ENCODE assay signal across 18 cellular contexts in genomic region chr15:38062679-38063078, GRCh38.
DNase-seq lines count a peak whose midpoint lies in the region; TF ChIP-seq lines count a peak whose summit lies in the region.
"Had no signal": no experiment of that assay in that cellular context is flagged by ENCODE, and none has a peak within 500 bp of the region (broad histone marks: within the 10 kb centered on the region; RNA-seq: fewer than 3 reads in every experiment).

No MANE protein-coding gene starts in this region.

- in situ Hi-C loops in GM23248 (cut with MboI) (no loop called here), brain microvascular endothelial cell (cut with HindIII; ENCODE audit: low pct_ligation_motif_present, low sequenced_read_pairs) (no loop called here)

- H3F3A ChIP-seq in GM23248 (ENCODE audit: insufficient read depth), result peaks cover 5% of the 10 kb centered on the region; the same call in 1 of the 2 replicates

- H3K27ac ChIP-seq in GM23248 (no peak overlapping the region), brain microvascular endothelial cell (peak overlapping the region; percentile 9)

- peak overlapping the region; percentile 37; the same call in 1 of the 2 replicates for H2AFZ ChIP-seq in GM23248

- H3K27me3 ChIP-seq in GM23248 (replicated peaks; ENCODE audit: insufficient read depth) (no peaks in the 10 kb centered on the region), brain microvascular endothelial cell (replicated peaks) (no peaks in the 10 kb centered on the region)

- no peaks in the 10 kb centered on the region for H3K79me2 ChIP-seq in GM23248 (ENCODE audit: insufficient read depth)

- TF ChIP-seq CTCF in brain microvascular endothelial cell (IDR thresholded peaks at IDR 0.05; ENCODE audit: low read depth, low read length, missing control alignments), result no peak
- no peak for TF ChIP-seq CTCF in fibroblast of villous mesenchyme (IDR thresholded peaks at IDR 0.05; ENCODE audit: insufficient read depth, low read depth, low read length)

- no peaks in the 10 kb centered on the region for H3K36me3 ChIP-seq in GM23248 (ENCODE audit: low read depth)
- no peaks in the 10 kb centered on the region for H3K36me3 ChIP-seq in brain microvascular endothelial cell (replicated peaks)
- H3K36me3 ChIP-seq: HAP-1 had no signal

- peaks cover 25% of the 10 kb centered on the region for H3K4me1 ChIP-seq in GM23248 (ENCODE audit: insufficient read depth)
- H3K4me1 ChIP-seq: HAP-1 had no signal

- no peaks in the 10 kb centered on the region; the same call in 1 of the 2 replicates for H4K20me1 ChIP-seq in GM23248 (ENCODE audit: insufficient read depth)

- no peak overlapping the region for H3K4me3 ChIP-seq in GM23248
- no peak overlapping the region for H3K4me3 ChIP-seq in brain microvascular endothelial cell (ENCODE audit: low read depth, low read length)
- H3K4me3 ChIP-seq in fibroblast of villous mesenchyme (ENCODE audit: low read depth, low read length), result no peak overlapping the region
- H3K4me3 ChIP-seq: HAP-1, K562 had no signal

- H3K9me3 ChIP-seq in GM23248 (ENCODE audit: low read depth), result no peaks in the 10 kb centered on the region
- H3K9me3 ChIP-seq: HAP-1 had no signal

- WGBS in GM23248 (ENCODE audit: low coverage in 1 of 2, low lambda C conversion rate in 2 of 2, missing lambda C conversion rate in 2 of 2), 2 experiments, result 11 to 14% methylated on average over 7 of the region's 7 CpGs

- no peaks in the 10 kb centered on the region for H3K9me2 ChIP-seq in GM23248 (ENCODE audit: insufficient read depth)

- peak; percentile 41 for DNase-seq in AG08395 (ENCODE audit: low spot score)
- DNase-seq in GM23248, result peak; percentile 63
- DNase-seq in brain microvascular endothelial cell, result no peak
- DNase-seq in fibroblast of villous mesenchyme (ENCODE audit: low read depth), result peak; percentile 39
- DNase-seq in activated CD4-positive, alpha-beta T cell treated with anti-CD3 and anti-CD28 coated beads, Interleukin-2, amount 50 U/mL, for 1 hour, result no peak
- no peak for DNase-seq in NCI-H2029 treated with DMSO at 0.1 percent for 48 hours (lab: John Stamatoyannopoulos, UW)
- no peak for DNase-seq in medulla oblongata (ENCODE audit: extremely low spot score)
- no peak for DNase-seq in stimulated activated naive CD4-positive, alpha-beta T cell (lab: John Stamatoyannopoulos, UW)
- DNase-seq: DMS79 treated with DMSO at 0.1 percent for 48 hours, NCI-H1105, NCI-H1694, NCI-H2107, NCI-H510A treated with DMSO at 0.1 percent for 48 hours, NCI-H774, RPMI8226, SHP77 treated with DMSO at 0.1 percent for 48 hours had no signal

- peak overlapping the region; percentile 67 for H3K4me2 ChIP-seq in GM23248 (ENCODE audit: unreplicated experiment)

- no peak overlapping the region for H3K9ac ChIP-seq in GM23248

Comparison
In these comparisons a context has a peak if more than half of its experiments do, and no peak if none do; other contexts are left out.
1. DNase-seq: peak in AG08395 (single experiment), GM23248 (single experiment) and fibroblast of villous mesenchyme (single experiment); none in brain microvascular endothelial cell (single experiment), activated CD4-positive, alpha-beta T cell treated with anti-CD3 and anti-CD28 coated beads, Interleukin-2, amount 50 U/mL, for 1 hour (single experiment), NCI-H2029 treated with DMSO at 0.1 percent for 48 hours (single experiment), medulla oblongata (single experiment) and stimulated activated naive CD4-positive, alpha-beta T cell (0 of 6).